ENCODE assay signal across 28 cellular contexts in genomic region chr4:158229768-158230167, GRCh38. TPM values are rescaled to one million over a fixed set of nuclear protein-coding genes. Genes with fewer than 3 reads are reported as not detected.
A peak's percentile ranks its signal among the peaks of the same experiment; 100 is the strongest.
DNase-seq lines count a peak whose midpoint lies in the region; ATAC-seq and TF ChIP-seq lines count a peak whose summit lies in the region.
"Had no signal": no experiment of that assay in that cellular context is flagged by ENCODE, and none has a peak within 500 bp of the region (broad histone marks: within the 10 kb centered on the region; RNA-seq: fewer than 3 reads in every experiment).

No MANE protein-coding gene starts in this region.

- H3K4me1 ChIP-seq in foreskin keratinocyte = no peaks in the 10 kb centered on the region
- H3K4me1 ChIP-seq: testis had no signal

- peak overlapping the region; percentile 94 for H3K27ac ChIP-seq in angular gyrus (ENCODE audit: low read depth, low read length)
- no peak overlapping the region for H3K27ac ChIP-seq in foreskin keratinocyte
- H3K27ac ChIP-seq: epithelial cell of prostate, HL-60, testis had no signal

- no peak for TF ChIP-seq CTCF in foreskin keratinocyte (conservative IDR thresholded peaks at IDR 0.05)

- no peaks in the 10 kb centered on the region for H3K27me3 ChIP-seq in foreskin keratinocyte
- H3K27me3 ChIP-seq: testis had no signal

- ATAC-seq in HG03378 (IDR thresholded peaks at IDR 0.05; ENCODE audit: unreplicated experiment) = no peak
- no peak for ATAC-seq in foreskin keratinocyte
- ATAC-seq: activated CD8-positive, alpha-beta T cell treated with anti-CD3 and anti-CD28 coated beads for 36 hours; left ventricle myocardium superior had no signal

- peak; percentile 85 for DNase-seq in Ammon's horn (ENCODE audit: low spot score)
- DNase-seq in hippocampal formation (lab: John Stamatoyannopoulos, UW) = peak; percentile 67 to 79
- peak; percentile 85 for DNase-seq in pons (ENCODE audit: low spot score)
- DNase-seq in AG20443 (ENCODE audit: low spot score) = no peak
- DNase-seq in HuH-7 (ENCODE audit: low spot score) = no peak
- DNase-seq in foreskin keratinocyte = no peak
- DNase-seq: activated CD8-positive, alpha-beta T cell treated with anti-CD3 and anti-CD28 coated beads for 36 hours; activated naive CD4-positive, alpha-beta T cell treated with anti-CD3 and anti-CD28 coated beads, Interleukin-2, amount 10 ng/mL, durations not matched to agents 7 days and 5 days; amniotic stem cell; CD4-positive, CD25-positive, alpha-beta regulatory T cell; DND-41; effector CD4-positive, alpha-beta T cell; GOT3; Karpas-422; left ventricle myocardium superior; naive B cell; NCI-H1417; NCI-H2029 treated with DMSO at 0.1 percent for 48 hours; NCI-H526 treated with DMSO at 0.1 percent for 48 hours; Right ventricle myocardium superior; stimulated activated CD4-positive, alpha-beta T cell treated with anti-CD3 and anti-CD28 coated beads, Interleukin-15, amount 100 ng/mL, for 24 hours; stimulated activated CD4-positive, alpha-beta T cell treated with anti-CD3 and anti-CD28 coated beads, Interleukin-4, amount 100 ng/mL, for 4 hours; T-helper 2 cell; testis had no signal

RNA-seq across cellular contexts. Expression of gene TMEM144, which starts 19.5 kb away (rescaled TPM):
- total RNA-seq in foreskin keratinocyte = 2.6 and 3.1 TPM in 2 replicates
- polyA plus RNA-seq in foreskin keratinocyte = 0.87 and 1.3 TPM in 2 replicates
- total RNA-seq: CD4-positive, CD25-positive, alpha-beta regulatory T cell had no signal
- polyA plus RNA-seq: CD4-positive, CD25-positive, alpha-beta regulatory T cell had no signal

RNA-seq across cellular contexts. Expression of gene GASK1B, which starts 56.9 kb away (rescaled TPM):
- total RNA-seq in foreskin keratinocyte = 0.99 and 1.5 TPM in 2 replicates
- polyA plus RNA-seq in foreskin keratinocyte = 0.24 and 0.37 TPM in 2 replicates
- total RNA-seq: activated CD8-positive, alpha-beta T cell treated with anti-CD3 and anti-CD28 coated beads for 36 hours; CD4-positive, CD25-positive, alpha-beta regulatory T cell had no signal
- polyA plus RNA-seq: CD4-positive, CD25-positive, alpha-beta regulatory T cell had no signal

Comparison
In these comparisons a context has a peak if more than half of its experiments do, and no peak if none do; other contexts are left out.
1. DNase-seq: peak in Ammon's horn (single experiment), hippocampal formation (2 of 2) and pons (single experiment); none in AG20443 (single experiment), HuH-7 (single experiment) and foreskin keratinocyte (0 of 2).